ENCODE assay signal across 27 cellular contexts in the genomic region with DNA sequence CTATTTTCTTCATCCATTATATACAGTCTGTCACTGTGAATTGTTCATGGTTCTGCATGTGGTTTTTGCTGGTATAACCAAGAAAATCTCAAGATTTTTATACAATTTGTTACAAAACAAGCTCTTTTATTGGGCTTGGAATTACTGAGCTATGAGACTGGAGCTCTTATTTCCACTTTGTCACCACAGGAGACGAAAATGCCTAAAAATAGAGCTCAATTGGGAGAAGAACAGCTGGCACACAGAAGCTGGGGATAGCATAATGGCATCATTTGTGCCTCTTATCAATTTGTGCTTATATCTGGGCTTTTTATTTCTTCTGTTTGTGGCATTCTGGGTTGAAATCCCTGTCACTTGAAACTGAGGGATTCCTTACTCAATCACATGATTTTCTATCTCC.
"Had no signal": no experiment of that assay in that cellular context is flagged by ENCODE, and none has a peak within 500 bp of the region (broad histone marks: within the 10 kb centered on the region; RNA-seq: fewer than 3 reads in every experiment).

No MANE protein-coding gene starts in this region.

- DNase-seq: activated CD4-positive, alpha-beta T cell treated with anti-CD3 and anti-CD28 coated beads for 1 hour; activated CD4-positive, alpha-beta T cell treated with anti-CD3 and anti-CD28 coated beads, Interleukin-2, amount 50 U/mL, for 1 hour; activated T-cell treated with anti-CD3 and anti-CD28 coated beads, Interleukin-2, amount 50 U/mL, for 24 hours; adrenal gland; brain microvascular endothelial cell; caudate nucleus; dermis blood vessel endothelial cell; effector CD8-positive, alpha-beta T cell; foreskin keratinocyte; immature natural killer cell; kidney glomerular epithelial cell; left lung; natural killer cell; ovary; right cardiac atrium; stimulated activated CD4-positive, alpha-beta T cell treated with anti-CD3 and anti-CD28 coated beads, Interleukin-2, amount 100 ng/mL, for 24 hours; stimulated activated naive CD8-positive, alpha-beta T cell treated with anti-CD3 and anti-CD28 coated beads, Interleukin-15, amount 100 ng/mL, for 72 hours; T-helper 9 cell had no signal

- H3K4me1 ChIP-seq: adrenal gland, ascending aorta, foreskin keratinocyte, left lung, suprapubic skin, tibial nerve had no signal

- H3K4me3 Mint-ChIP-seq: activated naive CD8-positive, alpha-beta T cell; activated T-cell treated with anti-CD3 and anti-CD28 coated beads, Interleukin-2, amount 50 U/mL, for 24 hours; activated T-helper 17 cell treated with anti-CD3 and anti-CD28 coated beads, Interleukin-2, amount 50 U/mL, for 72 hours; immature natural killer cell; natural killer cell; stimulated activated effector memory CD8-positive, alpha-beta T cell treated with anti-CD3 and anti-CD28 coated beads, Interleukin-12 subunit alpha, Interleukin-12 subunit beta, amount 100 ng/mL, for 72 hours; stimulated activated naive CD8-positive, alpha-beta T cell treated with anti-CD3 and anti-CD28 coated beads, Interleukin-15, amount 100 ng/mL, for 72 hours had no signal

- H3K79me2 ChIP-seq: hepatocyte had no signal

- ATAC-seq: activated T-helper 17 cell treated with anti-CD3 and anti-CD28 coated beads, Interleukin-2, amount 50 U/mL, for 72 hours; foreskin keratinocyte; left lung; natural killer cell; right cardiac atrium; stimulated activated effector memory CD8-positive, alpha-beta T cell treated with anti-CD3 and anti-CD28 coated beads, Interleukin-12 subunit alpha, Interleukin-12 subunit beta, amount 100 ng/mL, for 72 hours; stimulated activated naive CD8-positive, alpha-beta T cell treated with anti-CD3 and anti-CD28 coated beads, Interleukin-15, amount 100 ng/mL, for 72 hours had no signal

- H3K4me1 Mint-ChIP-seq: activated T-helper 17 cell treated with anti-CD3 and anti-CD28 coated beads, Interleukin-2, amount 50 U/mL, for 72 hours; immature natural killer cell; natural killer cell; stimulated activated effector memory CD8-positive, alpha-beta T cell treated with anti-CD3 and anti-CD28 coated beads, Interleukin-12 subunit alpha, Interleukin-12 subunit beta, amount 100 ng/mL, for 72 hours; stimulated activated naive CD8-positive, alpha-beta T cell treated with anti-CD3 and anti-CD28 coated beads, Interleukin-15, amount 100 ng/mL, for 72 hours had no signal

- H3K36me3 ChIP-seq: adrenal gland, ascending aorta, brain microvascular endothelial cell, left lung, ovary, suprapubic skin, tibial nerve had no signal

- H3K36me3 Mint-ChIP-seq: activated naive CD8-positive, alpha-beta T cell; immature natural killer cell; natural killer cell; stimulated activated effector memory CD8-positive, alpha-beta T cell treated with anti-CD3 and anti-CD28 coated beads, Interleukin-12 subunit alpha, Interleukin-12 subunit beta, amount 100 ng/mL, for 72 hours had no signal

- H3K27me3 ChIP-seq: adrenal gland, ascending aorta, brain microvascular endothelial cell, foreskin keratinocyte, hepatocyte, left lung, ovary, suprapubic skin, tibial nerve had no signal

- H3K4me3 ChIP-seq: adrenal gland, ascending aorta, hepatocyte, left lung, lung, ovary, skin epidermis, suprapubic skin, tibial nerve had no signal

- H3K9me3 Mint-ChIP-seq: activated T-cell treated with anti-CD3 and anti-CD28 coated beads, Interleukin-2, amount 50 U/mL, for 24 hours; activated T-helper 17 cell treated with anti-CD3 and anti-CD28 coated beads, Interleukin-2, amount 50 U/mL, for 72 hours had no signal

- H3K27ac ChIP-seq: adrenal gland, ascending aorta, brain microvascular endothelial cell, foreskin keratinocyte, hepatocyte, left lung, ovary, skin epidermis, suprapubic skin, tibial nerve had no signal

- H3K27ac Mint-ChIP-seq: activated naive CD8-positive, alpha-beta T cell; activated T-cell treated with anti-CD3 and anti-CD28 coated beads, Interleukin-2, amount 50 U/mL, for 24 hours; activated T-helper 17 cell treated with anti-CD3 and anti-CD28 coated beads, Interleukin-2, amount 50 U/mL, for 72 hours; immature natural killer cell; natural killer cell; stimulated activated effector memory CD8-positive, alpha-beta T cell treated with anti-CD3 and anti-CD28 coated beads, Interleukin-12 subunit alpha, Interleukin-12 subunit beta, amount 100 ng/mL, for 72 hours; stimulated activated naive CD8-positive, alpha-beta T cell treated with anti-CD3 and anti-CD28 coated beads, Interleukin-15, amount 100 ng/mL, for 72 hours had no signal

- H3K4me2 ChIP-seq: hepatocyte had no signal

- H3K27me3 Mint-ChIP-seq: activated naive CD8-positive, alpha-beta T cell; activated T-cell treated with anti-CD3 and anti-CD28 coated beads, Interleukin-2, amount 50 U/mL, for 24 hours; activated T-helper 17 cell treated with anti-CD3 and anti-CD28 coated beads, Interleukin-2, amount 50 U/mL, for 72 hours; stimulated activated naive CD8-positive, alpha-beta T cell treated with anti-CD3 and anti-CD28 coated beads, Interleukin-15, amount 100 ng/mL, for 72 hours had no signal
